10 cellular contexts compared by ENCODE assay signal in genomic region chr15:58330468-58330793, GRCh38.
DNase-seq lines count a peak whose midpoint lies in the region; ATAC-seq and TF ChIP-seq lines count a peak whose summit lies in the region.
"Had no signal": no experiment of that assay in that cellular context is flagged by ENCODE, and none has a peak within 500 bp of the region (broad histone marks: within the 10 kb centered on the region; RNA-seq: fewer than 3 reads in every experiment).

No MANE protein-coding gene starts in this region.

- H3K27ac ChIP-seq in heart right ventricle (peak overlapping the region in 9 of 10 donors; percentile 79 to 95 (median 88)), vagina (peak overlapping the region; percentile 68)

- no peak for TF ChIP-seq CTCF in heart right ventricle (IDR thresholded peaks at IDR 0.05)
- no peak for TF ChIP-seq CTCF in nephron (IDR thresholded peaks at IDR 0.05; ENCODE audit: unreplicated experiment in 3 of 3)
- no peak for TF ChIP-seq CTCF in vagina (IDR thresholded peaks at IDR 0.05)

- H3K27me3 ChIP-seq in heart right ventricle = no peaks in the 10 kb centered on the region
- no peaks in the 10 kb centered on the region for H3K27me3 ChIP-seq in vagina
- no peaks in the 10 kb centered on the region for H3K27me3 ChIP-seq in MG63

- H3K4me1 Mint-ChIP-seq in effector memory CD8-positive, alpha-beta T cell (ENCODE audit: low read depth in 2 of 2) = peaks cover 24 to 31% of the 10 kb centered on the region in 2 donors
- H3K4me1 Mint-ChIP-seq in nephron = peaks cover 46% of the 10 kb centered on the region

- ATAC-seq in heart right ventricle (no peak), Right ventricle myocardium superior (ENCODE audit: poor library complexity) (no peak), GM21515 (IDR thresholded peaks at IDR 0.05; ENCODE audit: unreplicated experiment) (no peak)
- ATAC-seq in effector memory CD8-positive, alpha-beta T cell (replicated peaks) = no peak

- WGBS in heart right ventricle, 2 donors = 49 to 76% methylated on average over 4 of the region's 4 CpGs

- peaks cover 18 to 47% (median 38%) of the 10 kb centered on the region in 9 donors for H3K4me1 ChIP-seq in heart right ventricle
- peaks cover 34% of the 10 kb centered on the region for H3K4me1 ChIP-seq in vagina

- H3K27me3 Mint-ChIP-seq in effector memory CD8-positive, alpha-beta T cell = peaks cover 0 to 6% of the 10 kb centered on the region in 2 donors
- no peaks in the 10 kb centered on the region for H3K27me3 Mint-ChIP-seq in nephron (ENCODE audit: low read depth)

- intact Hi-C loops in heart right ventricle (cut with DNase I) = loop anchor here in 3 of 10 donors (5.0 to 10.0 kb wide), 6 partner anchors 64 to 604 kb away; partner anchors contain the start of genes ADAM10 (in 1 of the 3) and SLTM (in 1 of the 3)
- intact Hi-C loops in Right ventricle myocardium superior (cut with DNase I) = no loop called here
- intact Hi-C loops in vagina (cut with DNase I) = no loop called here

- peak overlapping the region; percentile 94 to 99 for H3K27ac Mint-ChIP-seq in effector memory CD8-positive, alpha-beta T cell
- peak overlapping the region; percentile 97 for H3K27ac Mint-ChIP-seq in nephron
- H3K27ac Mint-ChIP-seq: B cell had no signal

- no peak for TF ChIP-seq POLR2A in vagina (IDR thresholded peaks at IDR 0.05)

- peaks cover 0 to 1% of the 10 kb centered on the region in 2 donors for H3K9me3 Mint-ChIP-seq in effector memory CD8-positive, alpha-beta T cell
- H3K9me3 Mint-ChIP-seq in nephron = peaks cover 22% of the 10 kb centered on the region

- no peak for DNase-seq in heart right ventricle
- DNase-seq in Right ventricle myocardium superior = no peak
- no peak for DNase-seq in effector memory CD8-positive, alpha-beta T cell
- DNase-seq in vagina (ENCODE audit: extremely low spot score in 2 of 2) = no peak
- DNase-seq in activated CD4-positive, CD25-positive, alpha-beta regulatory T cell treated with anti-CD3 and anti-CD28 coated beads, Interleukin-2, amount 50 U/mL, for 72 hours = no peak
- no peak for DNase-seq in MG63
- DNase-seq: NCI-H2171 had no signal

- H3K36me3 ChIP-seq in heart right ventricle = no peaks in the 10 kb centered on the region
- H3K36me3 ChIP-seq in vagina = no peaks in the 10 kb centered on the region
- H3K36me3 ChIP-seq in MG63 = no peaks in the 10 kb centered on the region

- no peak overlapping the region for H3K4me3 Mint-ChIP-seq in effector memory CD8-positive, alpha-beta T cell
- H3K4me3 Mint-ChIP-seq in nephron = peak overlapping the region in 2 of 3 experiments; percentile 18 to 20
- H3K4me3 Mint-ChIP-seq: B cell had no signal

- H3K4me3 ChIP-seq in heart right ventricle = no peak overlapping the region
- H3K4me3 ChIP-seq in vagina = no peak overlapping the region
- no peak overlapping the region for H3K4me3 ChIP-seq in MG63

- H3K9me3 ChIP-seq in heart right ventricle (peaks cover 0 to 15% (median 0%) of the 10 kb centered on the region in 11 donors), vagina (no peaks in the 10 kb centered on the region), MG63 (peaks cover 6% of the 10 kb centered on the region)

- H3K36me3 Mint-ChIP-seq in effector memory CD8-positive, alpha-beta T cell (ENCODE audit: insufficient read depth) = peaks cover 7% of the 10 kb centered on the region
- H3K36me3 Mint-ChIP-seq in nephron (ENCODE audit: low read depth) = peaks cover 8% of the 10 kb centered on the region

Comparison
In these comparisons a context has a peak if more than half of its experiments do, and no peak if none do; other contexts are left out.
1. H3K4me3 Mint-ChIP-seq: peak in nephron (2 of 3); none in effector memory CD8-positive, alpha-beta T cell (0 of 2).